ENCODE assay signal across 23 cellular contexts in the genomic region with DNA sequence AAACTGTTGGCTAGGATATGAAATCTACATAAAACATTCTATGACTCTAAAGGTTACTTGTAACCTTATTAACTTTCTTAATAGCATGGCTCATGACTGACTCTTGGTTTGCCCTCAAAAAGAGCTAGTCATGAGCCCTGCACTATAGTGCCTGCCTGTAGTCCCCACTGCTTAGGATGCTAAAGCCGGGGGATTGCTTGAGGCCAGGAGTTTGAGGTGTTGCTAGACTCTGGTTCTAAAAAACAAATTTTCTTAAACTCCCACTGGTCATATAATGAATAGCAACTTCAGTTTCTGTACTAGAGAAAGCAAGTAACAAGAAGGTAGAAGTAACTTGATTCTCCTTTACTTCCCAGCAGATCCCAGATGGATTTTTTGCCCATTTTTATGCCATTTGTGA. TPM values are rescaled to one million over a fixed set of nuclear protein-coding genes. Genes with fewer than 3 reads are reported as not detected.
"Had no signal": no experiment of that assay in that cellular context is flagged by ENCODE, and none has a peak within 500 bp of the region (broad histone marks: within the 10 kb centered on the region; RNA-seq: fewer than 3 reads in every experiment).

No MANE protein-coding gene starts in this region.

- H2AFZ ChIP-seq: hepatocyte, parathyroid adenoma had no signal

- H3K4me2 ChIP-seq: hepatocyte, smooth muscle cell had no signal

- H3K4me3 ChIP-seq: dorsolateral prefrontal cortex, hepatocyte, left lung, mucosa of descending colon, right atrium auricular region, smooth muscle cell, suprapubic skin, vagina had no signal

- DNase-seq: dorsolateral prefrontal cortex; effector CD4-positive, alpha-beta T cell; head of caudate nucleus; left cardiac atrium; left lung; mesenchymal stem cell; mucosa of descending colon; naive B cell; stimulated activated CD4-positive, alpha-beta T cell treated with anti-CD3 and anti-CD28 coated beads, Interleukin-12 subunit alpha, Interleukin-12 subunit beta, amount 100 ng/mL, for 4 hours; stimulated activated CD4-positive, alpha-beta T cell treated with anti-CD3 and anti-CD28 coated beads, Interleukin-2, amount 100 ng/mL, for 24 hours; stimulated activated CD4-positive, alpha-beta T cell treated with anti-CD3 and anti-CD28 coated beads, Interleukin-4, amount 100 ng/mL, for 24 hours; stimulated activated naive CD4-positive, alpha-beta T cell treated with Interleukin-2 at 50 U/mL for 16 hours; trophoblast cell had no signal

- H3K27ac ChIP-seq: dorsolateral prefrontal cortex, hepatocyte, left lung, neutrophil, parathyroid adenoma, right atrium auricular region, suprapubic skin, vagina had no signal

- H3K9me3 ChIP-seq: left lung, mucosa of descending colon, neutrophil, right atrium auricular region, suprapubic skin, vagina had no signal

- H3K9ac ChIP-seq: parathyroid adenoma had no signal

- H3K27me3 ChIP-seq: dorsolateral prefrontal cortex, hepatocyte, left lung, neutrophil, right atrium auricular region, suprapubic skin, vagina had no signal

- H3K79me2 ChIP-seq: hepatocyte, parathyroid adenoma had no signal

- ATAC-seq: left cardiac atrium; left lung; mucosa of descending colon; natural killer cell treated with Interleukin-12 subunit alpha and Interleukin-12 subunit beta and Interleukin-15 and Interleukin-18, amount 100 ng/mL, for 72 hours; sciatic nerve; stimulated activated effector memory CD8-positive, alpha-beta T cell treated with anti-CD3 and anti-CD28 coated beads, Interleukin-12 subunit alpha, Interleukin-12 subunit beta, amount 100 ng/mL, for 72 hours had no signal

- H3K4me1 ChIP-seq: left lung, parathyroid adenoma, right atrium auricular region, suprapubic skin, vagina had no signal

RNA-seq across cellular contexts. Expression of gene NEXN, which starts 15.8 kb away (rescaled TPM):
- total RNA-seq: natural killer cell treated with Interleukin-12 subunit alpha and Interleukin-12 subunit beta and Interleukin-15 and Interleukin-18, amount 100 ng/mL, for 72 hours had no signal
